Comparison of ENCODE assay signal across 16 cellular contexts in genomic region chr1:47677241-47677940, GRCh38.
"Had no signal": no experiment of that assay in that cellular context is flagged by ENCODE, and none has a peak within 500 bp of the region (broad histone marks: within the 10 kb centered on the region; RNA-seq: fewer than 3 reads in every experiment).

No MANE protein-coding gene starts in this region.

- H3K27ac ChIP-seq: brain microvascular endothelial cell had no signal

- H3K27me3 ChIP-seq: brain microvascular endothelial cell had no signal

- ATAC-seq: activated naive CD4-positive, alpha-beta T cell treated with anti-CD3 and anti-CD28 coated beads, Interleukin-2, amount 50 U/mL, for 72 hours; esophagus mucosa; left colon; SK-N-SH treated with all-trans-retinoic acid at 6 μM for 48 hours; stimulated activated effector memory CD8-positive, alpha-beta T cell treated with anti-CD3 and anti-CD28 coated beads, Interleukin-12 subunit alpha, Interleukin-12 subunit beta, amount 100 ng/mL, for 72 hours; WTC11 had no signal

- H3K36me3 ChIP-seq: brain microvascular endothelial cell had no signal

- DNase-seq: activated CD4-positive, alpha-beta T cell treated with anti-CD3 and anti-CD28 coated beads, Interleukin-2, amount 10 ng/mL, durations not matched to agents 24 days and 14 days; activated CD8-positive, alpha-beta memory T cell treated with anti-CD3 and anti-CD28 coated beads for 24 hours; amniotic stem cell; brain microvascular endothelial cell; dermis blood vessel endothelial cell; immature natural killer cell; left colon; mesenchymal stem cell; retina; small intestine; trophoblast cell had no signal
